Comparison of ENCODE assay signal across 30 cellular contexts in the genomic region with DNA sequence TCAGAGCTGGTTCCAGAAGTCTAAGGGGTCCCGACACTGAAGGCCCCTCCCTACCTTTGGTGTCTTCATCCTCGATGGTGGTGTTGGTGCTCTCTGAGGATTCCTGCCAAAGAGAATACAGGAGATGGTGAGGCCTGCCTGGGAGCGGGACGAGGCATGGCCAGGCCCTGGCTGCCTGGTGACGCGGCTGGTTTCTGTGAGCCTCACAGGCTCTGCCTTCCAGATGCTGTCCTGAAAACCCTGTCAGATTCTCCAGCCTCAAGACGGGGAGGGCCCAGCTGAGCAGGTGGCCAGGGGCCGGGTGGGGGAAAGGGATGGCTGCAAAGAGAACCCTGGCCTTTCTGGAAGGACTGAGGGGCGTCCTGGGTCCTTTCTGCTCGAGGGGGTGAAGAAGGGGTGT. TPM values are rescaled to one million over a fixed set of nuclear protein-coding genes. Genes with fewer than 3 reads are reported as not detected.
"Had no signal": no experiment of that assay in that cellular context is flagged by ENCODE, and none has a peak within 500 bp of the region (broad histone marks: within the 10 kb centered on the region; RNA-seq: fewer than 3 reads in every experiment).

No MANE protein-coding gene starts in this region.

- H3K36me3 Mint-ChIP-seq: activated CD4-positive, alpha-beta memory T cell treated with anti-CD3 and anti-CD28 coated beads for 36 hours; activated CD8-positive, alpha-beta memory T cell treated with anti-CD3 and anti-CD28 coated beads, Interleukin-2, amount 10 ng/mL, durations not matched to agents 7 days and 5 days; activated naive CD4-positive, alpha-beta T cell treated with anti-CD3 and anti-CD28 coated beads, Interleukin-2, amount 10 ng/mL, durations not matched to agents 7 days and 5 days; activated naive CD4-positive, alpha-beta T cell treated with anti-CD3 and anti-CD28 coated beads, Interleukin-2, amount 50 U/mL, for 72 hours; activated naive CD8-positive, alpha-beta T cell treated with anti-CD3 and anti-CD28 coated beads, Interleukin-2, amount 10 ng/mL, durations not matched to agents 7 days and 5 days had no signal

- H3K36me3 ChIP-seq: brain microvascular endothelial cell, esophagus squamous epithelium had no signal

- H3K27me3 Mint-ChIP-seq: activated CD4-positive, alpha-beta memory T cell treated with anti-CD3 and anti-CD28 coated beads for 36 hours; activated CD4-positive, alpha-beta T cell treated with anti-CD3 and anti-CD28 coated beads for 36 hours; activated CD4-positive, alpha-beta T cell treated with anti-CD3 and anti-CD28 coated beads, Interleukin-2, amount 10 ng/mL, durations not matched to agents 24 days and 14 days; activated naive CD8-positive, alpha-beta T cell treated with anti-CD3 and anti-CD28 coated beads, Interleukin-2, amount 10 ng/mL, durations not matched to agents 7 days and 5 days; central memory CD8-positive, alpha-beta T cell had no signal

- H3K4me1 Mint-ChIP-seq: activated CD4-positive, alpha-beta T cell treated with anti-CD3 and anti-CD28 coated beads for 36 hours; activated CD4-positive, alpha-beta T cell treated with anti-CD3 and anti-CD28 coated beads, Interleukin-2, amount 10 ng/mL, durations not matched to agents 24 days and 14 days; activated CD8-positive, alpha-beta memory T cell treated with anti-CD3 and anti-CD28 coated beads, Interleukin-2, amount 10 ng/mL, durations not matched to agents 7 days and 5 days; activated naive CD4-positive, alpha-beta T cell treated with anti-CD3 and anti-CD28 coated beads, Interleukin-2, amount 10 ng/mL, durations not matched to agents 7 days and 5 days; central memory CD8-positive, alpha-beta T cell had no signal

- H3K27ac Mint-ChIP-seq: activated CD4-positive, alpha-beta memory T cell treated with anti-CD3 and anti-CD28 coated beads for 36 hours; activated CD4-positive, alpha-beta T cell treated with anti-CD3 and anti-CD28 coated beads for 36 hours; activated CD4-positive, alpha-beta T cell treated with anti-CD3 and anti-CD28 coated beads, Interleukin-2, amount 10 ng/mL, durations not matched to agents 24 days and 14 days; activated CD8-positive, alpha-beta memory T cell treated with anti-CD3 and anti-CD28 coated beads, Interleukin-2, amount 10 ng/mL, durations not matched to agents 7 days and 5 days; activated CD8-positive, alpha-beta T cell treated with anti-CD3 and anti-CD28 coated beads, Interleukin-2, amount 10 ng/mL, durations not matched to agents 7 days and 5 days; activated naive CD4-positive, alpha-beta T cell treated with anti-CD3 and anti-CD28 coated beads, Interleukin-2, amount 10 ng/mL, durations not matched to agents 7 days and 5 days; activated naive CD4-positive, alpha-beta T cell treated with anti-CD3 and anti-CD28 coated beads, Interleukin-2, amount 50 U/mL, for 72 hours; activated naive CD8-positive, alpha-beta T cell treated with anti-CD3 and anti-CD28 coated beads, Interleukin-2, amount 10 ng/mL, durations not matched to agents 7 days and 5 days; activated T-helper 1 cell treated with anti-CD3 and anti-CD28 coated beads, Interleukin-12 subunit alpha, Interleukin-12 subunit beta, Interleukin-2, Interleukin-4 antibody, amounts not matched to agents 30 ng/mL and 10 ng/mL and 1 ng/mL, durations not matched to agents 14 hours and 24 hours and 36 hours; activated T-helper 2 cell treated with anti-CD3 and anti-CD28 coated beads, Interferon-gamma antibody, Interleukin-2, Interleukin-4, amounts not matched to agents 10 μg/mL and 5 μg/mL and 100 μg/mL, durations not matched to agents 14 hours and 24 hours and 36 hours; effector memory CD8-positive, alpha-beta T cell had no signal

- H3K27ac ChIP-seq: brain microvascular endothelial cell, epithelial cell of prostate, esophagus squamous epithelium, gastroesophageal sphincter had no signal

- ATAC-seq: activated CD4-positive, alpha-beta T cell treated with anti-CD3 and anti-CD28 coated beads for 36 hours; activated CD8-positive, alpha-beta memory T cell treated with anti-CD3 and anti-CD28 coated beads, Interleukin-2, amount 10 ng/mL, durations not matched to agents 7 days and 5 days; activated CD8-positive, alpha-beta T cell treated with anti-CD3 and anti-CD28 coated beads, Interleukin-2, amount 10 ng/mL, durations not matched to agents 7 days and 5 days; activated naive CD4-positive, alpha-beta T cell treated with anti-CD3 and anti-CD28 coated beads, Interleukin-2, amount 50 U/mL, for 72 hours; effector memory CD8-positive, alpha-beta T cell; gastroesophageal sphincter had no signal

- H3K9me3 ChIP-seq: esophagus squamous epithelium, gastroesophageal sphincter had no signal

- H3K4me1 ChIP-seq: esophagus squamous epithelium had no signal

- H3K27me3 ChIP-seq: brain microvascular endothelial cell, esophagus squamous epithelium, gastroesophageal sphincter had no signal

- H3K9me3 Mint-ChIP-seq: activated CD4-positive, alpha-beta memory T cell treated with anti-CD3 and anti-CD28 coated beads for 36 hours; activated CD4-positive, alpha-beta T cell treated with anti-CD3 and anti-CD28 coated beads, Interleukin-2, amount 10 ng/mL, durations not matched to agents 24 days and 14 days; activated naive CD4-positive, alpha-beta T cell treated with anti-CD3 and anti-CD28 coated beads, Interleukin-2, amount 10 ng/mL, durations not matched to agents 7 days and 5 days; activated naive CD4-positive, alpha-beta T cell treated with anti-CD3 and anti-CD28 coated beads, Interleukin-2, amount 50 U/mL, for 72 hours; activated naive CD8-positive, alpha-beta T cell treated with anti-CD3 and anti-CD28 coated beads, Interleukin-2, amount 10 ng/mL, durations not matched to agents 7 days and 5 days; activated T-helper 1 cell treated with anti-CD3 and anti-CD28 coated beads, Interleukin-12 subunit alpha, Interleukin-12 subunit beta, Interleukin-2, Interleukin-4 antibody, amounts not matched to agents 30 ng/mL and 10 ng/mL and 1 ng/mL, durations not matched to agents 14 hours and 24 hours and 36 hours; activated T-helper 2 cell treated with anti-CD3 and anti-CD28 coated beads, Interferon-gamma antibody, Interleukin-2, Interleukin-4, amounts not matched to agents 10 μg/mL and 5 μg/mL and 100 μg/mL, durations not matched to agents 14 hours and 24 hours and 36 hours; central memory CD8-positive, alpha-beta T cell; effector memory CD8-positive, alpha-beta T cell had no signal

- H3K4me3 ChIP-seq: esophagus squamous epithelium, gastroesophageal sphincter had no signal

- DNase-seq: activated CD4-positive, alpha-beta memory T cell treated with anti-CD3 and anti-CD28 coated beads for 36 hours; activated CD4-positive, alpha-beta T cell treated with anti-CD3 and anti-CD28 coated beads for 36 hours; activated CD4-positive, alpha-beta T cell treated with anti-CD3 and anti-CD28 coated beads, Interleukin-2, amount 10 ng/mL, durations not matched to agents 24 days and 14 days; activated CD4-positive, CD25-positive, alpha-beta regulatory T cell; activated CD4-positive, CD25-positive, alpha-beta regulatory T cell treated with anti-CD3 and anti-CD28 coated beads, Interleukin-2, amount 50 U/mL, for 72 hours; activated CD8-positive, alpha-beta memory T cell treated with anti-CD3 and anti-CD28 coated beads, Interleukin-2, amount 10 ng/mL, durations not matched to agents 7 days and 5 days; activated CD8-positive, alpha-beta memory T cell treated with anti-CD3 and anti-CD28 coated beads, Interleukin-2, amount 50 U/mL, for 4 hours; activated CD8-positive, alpha-beta T cell treated with anti-CD3 and anti-CD28 coated beads, Interleukin-2, amount 10 ng/mL, durations not matched to agents 7 days and 5 days; activated effector memory CD4-positive, alpha-beta T cell treated with anti-CD3 and anti-CD28 coated beads, Interleukin-2, amount 50 U/mL, for 16 hours; activated naive CD4-positive, alpha-beta T cell treated with anti-CD3 and anti-CD28 coated beads, Interleukin-2, amount 10 ng/mL, durations not matched to agents 7 days and 5 days; activated naive CD8-positive, alpha-beta T cell treated with anti-CD3 and anti-CD28 coated beads, Interleukin-2, amount 10 ng/mL, durations not matched to agents 7 days and 5 days; activated T-cell treated with anti-CD3 and anti-CD28 coated beads, Interleukin-2, amount 50 U/mL, for 1 hour; activated T-cell treated with anti-CD3 and anti-CD28 coated beads, Interleukin-2, amount 50 U/mL, for 48 hours; anterior cingulate cortex; brain microvascular endothelial cell; cortex of kidney; dermis blood vessel endothelial cell; effector CD4-positive, alpha-beta T cell; effector memory CD8-positive, alpha-beta T cell; esophagus squamous epithelium; foreskin melanocyte; T-helper 2 cell had no signal

- H3K4me3 Mint-ChIP-seq: activated CD4-positive, alpha-beta memory T cell treated with anti-CD3 and anti-CD28 coated beads for 36 hours; activated CD4-positive, alpha-beta T cell treated with anti-CD3 and anti-CD28 coated beads for 36 hours; activated CD4-positive, alpha-beta T cell treated with anti-CD3 and anti-CD28 coated beads, Interleukin-2, amount 10 ng/mL, durations not matched to agents 24 days and 14 days; activated CD8-positive, alpha-beta memory T cell treated with anti-CD3 and anti-CD28 coated beads, Interleukin-2, amount 10 ng/mL, durations not matched to agents 7 days and 5 days; activated CD8-positive, alpha-beta T cell treated with anti-CD3 and anti-CD28 coated beads, Interleukin-2, amount 10 ng/mL, durations not matched to agents 7 days and 5 days; activated naive CD4-positive, alpha-beta T cell treated with anti-CD3 and anti-CD28 coated beads, Interleukin-2, amount 10 ng/mL, durations not matched to agents 7 days and 5 days; activated naive CD8-positive, alpha-beta T cell treated with anti-CD3 and anti-CD28 coated beads, Interleukin-2, amount 10 ng/mL, durations not matched to agents 7 days and 5 days; activated T-helper 1 cell treated with anti-CD3 and anti-CD28 coated beads, Interleukin-12 subunit alpha, Interleukin-12 subunit beta, Interleukin-2, Interleukin-4 antibody, amounts not matched to agents 30 ng/mL and 10 ng/mL and 1 ng/mL, durations not matched to agents 14 hours and 24 hours and 36 hours; central memory CD8-positive, alpha-beta T cell; effector memory CD8-positive, alpha-beta T cell had no signal

RNA-seq across cellular contexts. Expression of a gene that starts 48.8 kb away (rescaled TPM):
- polyA plus RNA-seq: endothelial cell of umbilical vein, esophagus had no signal

RNA-seq across cellular contexts. Expression of a gene that starts 50.9 kb away (rescaled TPM):
- polyA plus RNA-seq: endothelial cell of umbilical vein had no signal
